Comparison of ENCODE assay signal across 13 cellular contexts in genomic region chr12:123433615-123434014, GRCh38. TPM values are rescaled to one million over a fixed set of nuclear protein-coding genes. Genes with fewer than 3 reads are reported as not detected.
DNase-seq lines count a peak whose midpoint lies in the region; ATAC-seq and TF ChIP-seq lines count a peak whose summit lies in the region.
"Had no signal": no experiment of that assay in that cellular context is flagged by ENCODE, and none has a peak within 500 bp of the region (broad histone marks: within the 10 kb centered on the region; RNA-seq: fewer than 3 reads in every experiment).

No MANE protein-coding gene starts in this region.

- peak overlapping the region; percentile 98 for H3K27ac ChIP-seq in CD4-positive, alpha-beta memory T cell (ENCODE audit: low read depth, low read length)
- peak overlapping the region; percentile 98 for H3K27ac ChIP-seq in neutrophil

- no peaks in the 10 kb centered on the region for H3K36me3 ChIP-seq in CD4-positive, alpha-beta memory T cell (ENCODE audit: insufficient read depth, low read length)
- H3K36me3 ChIP-seq in neutrophil = peaks cover 28% of the 10 kb centered on the region
- H3K36me3 ChIP-seq: HAP-1 had no signal

- peak overlapping the region; percentile 28 to 95 for H3K4me3 ChIP-seq in CD4-positive, alpha-beta memory T cell (ENCODE audit: low read length in 2 of 2)
- H3K4me3 ChIP-seq in GM12865 (ENCODE audit: low read depth, low read length) (peak overlapping the region; percentile 90), neutrophil (ENCODE audit: low read depth in 1 of 2, low read length in 1 of 2) (peak overlapping the region; percentile 90 to 98)
- H3K4me3 ChIP-seq: HAP-1 had no signal

- H3K4me1 ChIP-seq in CD4-positive, alpha-beta memory T cell (ENCODE audit: insufficient read depth, low read length) = peaks cover 63% of the 10 kb centered on the region
- H3K4me1 ChIP-seq in neutrophil (ENCODE audit: control insufficient read depth in 1 of 2, insufficient read depth in 1 of 2, low read depth in 1 of 2, low read length in 1 of 2) = peaks cover 60 to 61% of the 10 kb centered on the region in 2 experiments

- H3K27me3 ChIP-seq in CD4-positive, alpha-beta memory T cell (ENCODE audit: insufficient read depth, low read length) = no peaks in the 10 kb centered on the region
- H3K27me3 ChIP-seq in neutrophil = no peaks in the 10 kb centered on the region

- intact Hi-C loops in CD4-positive, alpha-beta memory T cell (cut with micrococcal nuclease) = no loop called here
- intact Hi-C loops in MCF 10A (cut with micrococcal nuclease) = no loop called here

- DNase-seq in CD4-positive, alpha-beta memory T cell = no peak
- DNase-seq in GM12865 (ENCODE audit: low read depth) (no peak), HCEC 1CT (no peak), MCF 10A (ENCODE audit: unreplicated experiment) (no peak)
- DNase-seq in activated naive CD8-positive, alpha-beta T cell treated with anti-CD3 and anti-CD28 coated beads, Interleukin-2, amount 10 ng/mL, durations not matched to agents 7 days and 5 days = no peak
- DNase-seq in stimulated activated CD4-positive, alpha-beta T cell treated with anti-CD3 and anti-CD28 coated beads, Interleukin-2, amount 100 ng/mL, for 48 hours = no peak
- DNase-seq: KG1; PC-3; stimulated activated CD4-positive, alpha-beta T cell treated with anti-CD3 and anti-CD28 coated beads, Interleukin-15, amount 100 ng/mL, for 24 hours had no signal

- POLR2A ChIA-PET in CD4-positive, alpha-beta memory T cell (lab: Charles Lee; ENCODE audit: partially characterized antibody) = interaction anchor here (0.6 to 10.1 kb wide), 8 partner anchors 10 to 200 kb away, joined by 3 to 141 read pairs (median 8); partner anchors contain the start of genes MTRFR, SBNO1 and SNRNP35
- POLR2A ChIA-PET in activated naive CD8-positive, alpha-beta T cell treated with anti-CD3 and anti-CD28 coated beads, Interleukin-2, amount 10 ng/mL, durations not matched to agents 7 days and 5 days (lab: Charles Lee) = interaction anchor here (1.0 to 2.4 kb wide), 2 partner anchors 15 to 25 kb away, joined by 3 to 6 read pairs; partner anchors contain the start of gene SNRNP35
- POLR2A ChIA-PET in MCF 10A (lab: Yijun Ruan, JAX) = no interaction called here

- no peak for TF ChIP-seq CTCF in GM12865 (IDR thresholded peaks at IDR 0.05; ENCODE audit: insufficient read depth, low read depth, low read length, missing control alignments)
- TF ChIP-seq CTCF in neutrophil (IDR thresholded peaks at IDR 0.05) = no peak
- TF ChIP-seq CTCF in MCF 10A (IDR thresholded peaks at IDR 0.05; ENCODE audit: unreplicated experiment) = no peak

- BruUV-seq in MCF 10A (replicated peaks; lab: Mats Ljungman, UMichigan) = no TSS peak

- H3K4me3 Mint-ChIP-seq in CD4-positive, alpha-beta memory T cell = peak overlapping the region; percentile 93 to 97 (median 95)
- H3K4me3 Mint-ChIP-seq in activated naive CD8-positive, alpha-beta T cell treated with anti-CD3 and anti-CD28 coated beads, Interleukin-2, amount 10 ng/mL, durations not matched to agents 7 days and 5 days = peak overlapping the region; percentile 54
- no peak overlapping the region for H3K4me3 Mint-ChIP-seq in MCF 10A (ENCODE audit: unreplicated experiment)

- H3K27ac Mint-ChIP-seq in CD4-positive, alpha-beta memory T cell = peak overlapping the region; percentile 84 to 99 (median 93)
- peak overlapping the region; percentile 23 for H3K27ac Mint-ChIP-seq in activated naive CD8-positive, alpha-beta T cell treated with anti-CD3 and anti-CD28 coated beads, Interleukin-2, amount 10 ng/mL, durations not matched to agents 7 days and 5 days
- H3K27ac Mint-ChIP-seq in MCF 10A (ENCODE audit: low read depth, unreplicated experiment) = no peak overlapping the region

- H3K9me3 ChIP-seq in CD4-positive, alpha-beta memory T cell (ENCODE audit: control insufficient read depth in 1 of 2, low read length in 2 of 2) = no peaks in the 10 kb centered on the region
- H3K9me3 ChIP-seq in neutrophil = no peaks in the 10 kb centered on the region
- H3K9me3 ChIP-seq: HAP-1 had no signal

- CTCF ChIA-PET in CD4-positive, alpha-beta memory T cell (lab: Charles Lee; ENCODE audit: partially characterized antibody) = interaction anchor here (0.6 to 1.8 kb wide), 4 partner anchors 16 to 148 kb away, joined by 3 to 6 read pairs (median 4); no protein-coding TSS in a partner anchor
- CTCF ChIA-PET in MCF 10A (lab: Yijun Ruan, JAX) = interaction anchor here (0.5 kb wide), 1 partner anchor 9 kb away, joined by 4 read pairs; no protein-coding TSS in a partner anchor

- peaks cover 11 to 34% of the 10 kb centered on the region in 2 donors for H3K36me3 Mint-ChIP-seq in CD4-positive, alpha-beta memory T cell
- peaks cover 14% of the 10 kb centered on the region for H3K36me3 Mint-ChIP-seq in activated naive CD8-positive, alpha-beta T cell treated with anti-CD3 and anti-CD28 coated beads, Interleukin-2, amount 10 ng/mL, durations not matched to agents 7 days and 5 days
- peaks cover 13% of the 10 kb centered on the region for H3K36me3 Mint-ChIP-seq in MCF 10A (ENCODE audit: insufficient read depth, unreplicated experiment)

- H3K27me3 Mint-ChIP-seq in CD4-positive, alpha-beta memory T cell = no peaks in the 10 kb centered on the region
- H3K27me3 Mint-ChIP-seq in activated naive CD8-positive, alpha-beta T cell treated with anti-CD3 and anti-CD28 coated beads, Interleukin-2, amount 10 ng/mL, durations not matched to agents 7 days and 5 days = no peaks in the 10 kb centered on the region
- H3K27me3 Mint-ChIP-seq in MCF 10A (ENCODE audit: insufficient read depth, unreplicated experiment) = no peaks in the 10 kb centered on the region

- H3K4me1 Mint-ChIP-seq in CD4-positive, alpha-beta memory T cell = peaks cover 33 to 72% (median 55%) of the 10 kb centered on the region in 4 donors
- peaks cover 38% of the 10 kb centered on the region for H3K4me1 Mint-ChIP-seq in activated naive CD8-positive, alpha-beta T cell treated with anti-CD3 and anti-CD28 coated beads, Interleukin-2, amount 10 ng/mL, durations not matched to agents 7 days and 5 days
- H3K4me1 Mint-ChIP-seq in MCF 10A (ENCODE audit: insufficient read depth, unreplicated experiment) = peaks cover 5% of the 10 kb centered on the region

- no peaks in the 10 kb centered on the region for H3K9me3 Mint-ChIP-seq in CD4-positive, alpha-beta memory T cell
- no peaks in the 10 kb centered on the region for H3K9me3 Mint-ChIP-seq in activated naive CD8-positive, alpha-beta T cell treated with anti-CD3 and anti-CD28 coated beads, Interleukin-2, amount 10 ng/mL, durations not matched to agents 7 days and 5 days
- H3K9me3 Mint-ChIP-seq in MCF 10A (ENCODE audit: unreplicated experiment) = no peaks in the 10 kb centered on the region
- H3K9me3 Mint-ChIP-seq: nephron had no signal

- no peak for ATAC-seq in activated naive CD8-positive, alpha-beta T cell treated with anti-CD3 and anti-CD28 coated beads, Interleukin-2, amount 10 ng/mL, durations not matched to agents 7 days and 5 days (ENCODE audit: low read depth)
- ATAC-seq in GM18517 (IDR thresholded peaks at IDR 0.05; ENCODE audit: unreplicated experiment) = no peak
- ATAC-seq: PC-3 had no signal

RNA-seq across cellular contexts. Expression of gene RILPL2, which starts 2.9 kb away (rescaled TPM):
- 10 to 100 TPM; 11.6 to 11.9 TPM for total RNA-seq in CD4-positive, alpha-beta memory T cell
- 10 to 100 TPM; 13.3 to 13.7 TPM for polyA plus RNA-seq in CD4-positive, alpha-beta memory T cell
- 1 to 10 TPM; 5.3 to 5.5 TPM for total RNA-seq in activated naive CD8-positive, alpha-beta T cell treated with anti-CD3 and anti-CD28 coated beads, Interleukin-2, amount 10 ng/mL, durations not matched to agents 7 days and 5 days
- total RNA-seq in MCF 10A (2022) = 2.6 and 3.0 TPM in 2 replicates

RNA-seq across cellular contexts. Expression of gene SNRNP35, which starts 24.3 kb away (rescaled TPM):
- 10 to 100 TPM; 44.0 to 49.5 TPM for total RNA-seq in CD4-positive, alpha-beta memory T cell
- 10 to 100 TPM; 39.0 to 40.4 TPM for polyA plus RNA-seq in CD4-positive, alpha-beta memory T cell
- 10 to 100 TPM; 32.3 to 33.9 TPM for total RNA-seq in activated naive CD8-positive, alpha-beta T cell treated with anti-CD3 and anti-CD28 coated beads, Interleukin-2, amount 10 ng/mL, durations not matched to agents 7 days and 5 days
- 18.0 and 24.7 TPM in 2 replicates for total RNA-seq in MCF 10A (2022)

RNA-seq across cellular contexts. Expression of gene KMT5A, which starts 49.7 kb away (rescaled TPM):
- total RNA-seq in CD4-positive, alpha-beta memory T cell = 10 to 100 TPM; 31.5 to 35.9 TPM
- 1 to 10 TPM; 1.0 to 4.3 TPM for polyA plus RNA-seq in CD4-positive, alpha-beta memory T cell
- 10 to 100 TPM; 64.5 to 69.4 TPM for total RNA-seq in activated naive CD8-positive, alpha-beta T cell treated with anti-CD3 and anti-CD28 coated beads, Interleukin-2, amount 10 ng/mL, durations not matched to agents 7 days and 5 days
- 113 and 116 TPM in 2 replicates for total RNA-seq in MCF 10A (2022)
